In the genomic region with DNA sequence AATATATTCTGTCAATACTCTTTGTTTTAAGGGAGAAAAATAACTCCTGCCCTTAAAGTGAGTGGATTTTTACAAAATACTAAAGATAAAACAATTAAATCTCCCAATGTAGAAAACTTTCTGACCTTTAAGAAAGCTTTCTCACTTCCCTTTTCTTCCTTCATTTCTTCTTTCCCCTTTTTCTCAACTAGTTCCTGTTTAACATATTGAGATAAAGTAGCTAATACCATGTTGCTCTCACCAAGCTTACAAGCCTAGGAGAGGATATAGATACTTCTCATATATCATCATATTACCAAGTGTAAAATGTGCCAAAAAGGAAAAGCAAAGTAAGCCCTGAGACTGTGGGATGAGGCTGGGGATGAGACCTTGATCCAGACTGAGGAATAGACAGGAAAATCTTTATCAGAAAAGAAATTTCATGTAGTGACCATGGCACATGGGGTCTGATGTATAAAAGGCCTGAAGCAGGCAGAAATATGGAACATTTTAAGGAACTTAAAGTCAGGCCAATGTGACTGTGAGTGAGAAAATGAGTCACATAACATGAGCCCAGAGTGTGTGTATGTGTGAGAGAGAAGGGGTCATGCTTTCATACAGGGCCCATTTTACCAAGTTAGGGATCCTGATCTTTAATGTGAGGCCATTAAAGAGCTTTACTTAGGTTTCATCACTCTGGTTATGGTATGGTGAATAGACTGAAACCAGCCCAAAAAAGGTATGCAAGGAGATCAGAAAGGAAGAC, we compare ENCODE assay signal across 18 cellular contexts. TPM values are rescaled to one million over a fixed set of nuclear protein-coding genes. Genes with fewer than 3 reads are reported as not detected.
"Had no signal": no experiment of that assay in that cellular context is flagged by ENCODE, and none has a peak within 500 bp of the region (broad histone marks: within the 10 kb centered on the region; RNA-seq: fewer than 3 reads in every experiment).

No MANE protein-coding gene starts in this region.

- H3K4me1 Mint-ChIP-seq: activated CD4-positive, alpha-beta T cell treated with anti-CD3 and anti-CD28 coated beads for 36 hours; neural crest cell; stimulated activated naive CD8-positive, alpha-beta T cell treated with anti-CD3 and anti-CD28 coated beads, Interleukin-15, amount 100 ng/mL, for 72 hours had no signal

- ATAC-seq: activated CD4-positive, alpha-beta T cell treated with anti-CD3 and anti-CD28 coated beads for 36 hours; gastrocnemius medialis; heart right ventricle; psoas muscle; right lobe of liver; stimulated activated naive CD8-positive, alpha-beta T cell treated with anti-CD3 and anti-CD28 coated beads, Interleukin-15, amount 100 ng/mL, for 72 hours had no signal

- H3K36me3 Mint-ChIP-seq: activated CD4-positive, alpha-beta memory T cell treated with anti-CD3 and anti-CD28 coated beads for 36 hours had no signal

- H3K4me3 Mint-ChIP-seq: activated CD4-positive, alpha-beta memory T cell treated with anti-CD3 and anti-CD28 coated beads for 36 hours; activated CD4-positive, alpha-beta T cell treated with anti-CD3 and anti-CD28 coated beads for 36 hours; activated T-cell treated with anti-CD3 and anti-CD28 coated beads, Interleukin-2, amount 50 U/mL, for 24 hours; neural crest cell; stimulated activated naive CD8-positive, alpha-beta T cell treated with anti-CD3 and anti-CD28 coated beads, Interleukin-15, amount 100 ng/mL, for 72 hours had no signal

- DNase-seq: activated CD4-positive, alpha-beta memory T cell treated with anti-CD3 and anti-CD28 coated beads for 36 hours; activated CD4-positive, alpha-beta T cell treated with anti-CD3 and anti-CD28 coated beads for 36 hours; activated effector memory CD4-positive, alpha-beta T cell treated with Interleukin-2 at 50 U/mL for 16 hours; activated naive CD4-positive, alpha-beta T cell treated with anti-CD3 and anti-CD28 coated beads, Interleukin-2, amount 50 U/mL, for 16 hours; activated T-cell treated with anti-CD3 and anti-CD28 coated beads, Interleukin-2, amount 50 U/mL, for 24 hours; dermis blood vessel endothelial cell; gastrocnemius medialis; heart right ventricle; psoas muscle; right lobe of liver; stimulated activated naive CD8-positive, alpha-beta T cell treated with anti-CD3 and anti-CD28 coated beads, Interleukin-15, amount 100 ng/mL, for 72 hours; T1000; upper lobe of left lung had no signal

- H3K27ac Mint-ChIP-seq: activated CD4-positive, alpha-beta memory T cell treated with anti-CD3 and anti-CD28 coated beads for 36 hours; activated CD4-positive, alpha-beta T cell treated with anti-CD3 and anti-CD28 coated beads for 36 hours; activated T-cell treated with anti-CD3 and anti-CD28 coated beads, Interleukin-2, amount 50 U/mL, for 24 hours; stimulated activated naive CD8-positive, alpha-beta T cell treated with anti-CD3 and anti-CD28 coated beads, Interleukin-15, amount 100 ng/mL, for 72 hours had no signal

- H3K9me3 Mint-ChIP-seq: stimulated activated naive CD8-positive, alpha-beta T cell treated with anti-CD3 and anti-CD28 coated beads, Interleukin-15, amount 100 ng/mL, for 72 hours had no signal

- H3K27me3 Mint-ChIP-seq: activated CD4-positive, alpha-beta memory T cell treated with anti-CD3 and anti-CD28 coated beads for 36 hours; activated CD4-positive, alpha-beta T cell treated with anti-CD3 and anti-CD28 coated beads for 36 hours; activated T-cell treated with anti-CD3 and anti-CD28 coated beads, Interleukin-2, amount 50 U/mL, for 24 hours; stimulated activated naive CD8-positive, alpha-beta T cell treated with anti-CD3 and anti-CD28 coated beads, Interleukin-15, amount 100 ng/mL, for 72 hours had no signal

RNA-seq across cellular contexts. Expression of a gene that starts 1.6 kb away (rescaled TPM):
- total RNA-seq: activated CD4-positive, alpha-beta memory T cell treated with anti-CD3 and anti-CD28 coated beads for 36 hours; activated CD4-positive, alpha-beta T cell treated with anti-CD3 and anti-CD28 coated beads for 36 hours; chondrocyte; dermis blood vessel endothelial cell; epithelial cell of proximal tubule; gastrocnemius medialis; heart right ventricle; lower leg skin; neural crest cell; osteoblast; psoas muscle; right lobe of liver; upper lobe of left lung had no signal
